In the genomic region with DNA sequence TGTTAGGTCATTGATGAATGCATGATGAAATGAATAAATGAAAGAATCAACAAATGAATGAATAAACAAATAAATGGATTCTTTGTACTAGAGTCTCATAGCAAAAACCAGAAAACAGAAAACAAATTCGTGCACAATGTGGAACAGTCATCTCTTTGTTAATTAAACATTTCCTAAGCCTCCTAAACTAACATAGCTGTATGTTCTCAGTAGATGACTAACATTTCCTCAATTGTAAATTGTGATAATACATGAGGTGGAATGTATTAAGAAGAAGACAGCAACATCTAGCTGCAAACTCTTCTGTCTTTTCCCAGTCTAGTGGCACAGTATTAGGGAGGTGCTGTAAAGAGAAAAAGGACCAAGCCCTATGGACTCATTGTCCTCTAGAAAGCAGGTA, we compare ENCODE assay signal across 31 cellular contexts.
DNase-seq lines count a peak whose midpoint lies in the region; ATAC-seq, FAIRE-seq and TF ChIP-seq lines count a peak whose summit lies in the region.
"Had no signal": no experiment of that assay in that cellular context is flagged by ENCODE, and none has a peak within 500 bp of the region (broad histone marks: within the 10 kb centered on the region; RNA-seq: fewer than 3 reads in every experiment).

No MANE protein-coding gene starts in this region.

- H3K27ac ChIP-seq in RWPE2 (ENCODE audit: poor library complexity, severe bottlenecking) (no peak overlapping the region), mesenchymal stem cell (ENCODE audit: low read length, poor library complexity, severe bottlenecking) (no peak overlapping the region)
- H3K27ac ChIP-seq: ascending aorta, esophagus muscularis mucosa, left ventricle myocardium inferior, right atrium auricular region, RWPE1, suprapubic skin, upper lobe of left lung had no signal

- no peak overlapping the region for H2BK120ac ChIP-seq in mesenchymal stem cell (ENCODE audit: low read depth, low read length)

- peak overlapping the region; percentile 80 for H4K8ac ChIP-seq in mesenchymal stem cell (ENCODE audit: low read length)

- no peak overlapping the region for H3K23ac ChIP-seq in mesenchymal stem cell (ENCODE audit: low read length in 2 of 2)

- no peak overlapping the region for H4K91ac ChIP-seq in mesenchymal stem cell (ENCODE audit: low read length)

- no peak overlapping the region for H2BK15ac ChIP-seq in mesenchymal stem cell (ENCODE audit: low read depth, poor library complexity, severe bottlenecking)

- H3K14ac ChIP-seq in mesenchymal stem cell (ENCODE audit: low read length in 2 of 2) = peak overlapping the region in 1 of 2 experiments; percentile 55

- no peak overlapping the region for H3K4me3 ChIP-seq in RWPE2 (ENCODE audit: severe bottlenecking)
- H3K4me3 ChIP-seq in epithelial cell of esophagus (ENCODE audit: low read length) = no peak overlapping the region
- no peak overlapping the region for H3K4me3 ChIP-seq in mesenchymal stem cell (ENCODE audit: insufficient read depth in 1 of 2, low read depth in 1 of 2, low read length in 2 of 2)
- H3K4me3 ChIP-seq: ascending aorta, esophagus muscularis mucosa, left ventricle myocardium inferior, right atrium auricular region, suprapubic skin, upper lobe of left lung had no signal

- no peaks in the 10 kb centered on the region for H3K36me3 Mint-ChIP-seq in activated naive CD4-positive, alpha-beta T cell treated with anti-CD3 and anti-CD28 coated beads, Interleukin-2, amount 10 ng/mL, durations not matched to agents 7 days and 5 days
- H3K36me3 Mint-ChIP-seq: activated naive CD8-positive, alpha-beta T cell; CD4-positive, alpha-beta memory T cell; T-cell had no signal

- peak overlapping the region; percentile 82 to 89 for H3K18ac ChIP-seq in mesenchymal stem cell (ENCODE audit: low read depth in 1 of 2, low read length in 2 of 2)

- no peaks in the 10 kb centered on the region for H3K36me3 ChIP-seq in RWPE2 (ENCODE audit: low read depth)
- no peaks in the 10 kb centered on the region for H3K36me3 ChIP-seq in mesenchymal stem cell (ENCODE audit: control insufficient read depth in 1 of 2, insufficient read depth in 2 of 2, low read depth in 1 of 2, low read length in 2 of 2)
- H3K36me3 ChIP-seq: ascending aorta, esophagus muscularis mucosa, left ventricle myocardium inferior, right atrium auricular region, suprapubic skin, upper lobe of left lung had no signal

- H3K4ac ChIP-seq in mesenchymal stem cell (ENCODE audit: low read depth in 1 of 2, low read length in 2 of 2) = peak overlapping the region in 1 of 2 experiments; percentile 58

- peak; percentile 63 for DNase-seq in EH (ENCODE audit: low read depth)
- no peak for DNase-seq in RWPE2 (ENCODE audit: low spot score)
- DNase-seq in epithelial cell of esophagus (ENCODE audit: low read depth) = peak; percentile 48
- peak; percentile 33 for DNase-seq in mesenchymal stem cell
- DNase-seq in EL = no peak
- no peak for DNase-seq in activated naive CD4-positive, alpha-beta T cell treated with anti-CD3 and anti-CD28 coated beads, Interleukin-2, amount 10 ng/mL, durations not matched to agents 7 days and 5 days
- DNase-seq in GM12891 (ENCODE audit: insufficient read length, low spot score) = no peak
- DNase-seq: activated CD4-positive, alpha-beta T cell treated with anti-CD3 and anti-CD28 coated beads for 48 hours; caudate nucleus; CD4-positive, alpha-beta memory T cell; cortex of kidney; DMS 273 treated with DMSO at 0.1 percent for 48 hours; endodermal cell; hypothalamus; left ventricle myocardium inferior; NCI-H1092; NCI-H187 treated with DMSO at 0.1 percent for 48 hours; NCI-H2171; NCI-H510A treated with DMSO at 0.1 percent for 48 hours; stimulated activated CD4-positive, alpha-beta T cell treated with anti-CD3 and anti-CD28 coated beads, Interleukin-1b, Interleukin-23, amount 100 ng/mL, for 48 hours; stimulated activated naive CD4-positive, alpha-beta T cell treated with Interleukin-2 at 50 U/mL for 16 hours; T-cell; upper lobe of left lung had no signal

- no peak overlapping the region for H2AK5ac ChIP-seq in mesenchymal stem cell (ENCODE audit: low read length, severe bottlenecking)

- H3K4me1 ChIP-seq in RWPE2 (ENCODE audit: insufficient read depth, poor library complexity, severe bottlenecking) = peaks cover 10% of the 10 kb centered on the region
- H3K4me1 ChIP-seq in mesenchymal stem cell (ENCODE audit: control insufficient read depth, insufficient read depth, low read depth, low read length) = no peaks in the 10 kb centered on the region
- H3K4me1 ChIP-seq: ascending aorta, suprapubic skin had no signal

- no peak overlapping the region for H3K4me3 Mint-ChIP-seq in activated naive CD4-positive, alpha-beta T cell treated with anti-CD3 and anti-CD28 coated beads, Interleukin-2, amount 10 ng/mL, durations not matched to agents 7 days and 5 days
- H3K4me3 Mint-ChIP-seq: activated naive CD8-positive, alpha-beta T cell; B cell; CD4-positive, alpha-beta memory T cell; endodermal cell; T-cell had no signal

- WGBS in mesenchymal stem cell = no CpG with 5 or more reads among the region's 1 CpG

- no peak overlapping the region for H3K9ac ChIP-seq in mesenchymal stem cell (ENCODE audit: low read length)

- H3K4me2 ChIP-seq in mesenchymal stem cell (ENCODE audit: low read length, poor library complexity, severe bottlenecking) = no peak overlapping the region

- CTCF ChIA-PET in activated naive CD4-positive, alpha-beta T cell treated with anti-CD3 and anti-CD28 coated beads, Interleukin-2, amount 10 ng/mL, durations not matched to agents 7 days and 5 days (lab: Charles Lee) = interaction anchor here (0.7 to 1.2 kb wide), 2 partner anchors 750 to 836 kb away, joined by 3 read pairs; no protein-coding TSS in a partner anchor

- H3K9me3 ChIP-seq in RWPE2 (ENCODE audit: severe bottlenecking) (no peaks in the 10 kb centered on the region), mesenchymal stem cell (ENCODE audit: control insufficient read depth, low read length) (no peaks in the 10 kb centered on the region)
- H3K9me3 ChIP-seq: ascending aorta, esophagus muscularis mucosa, left ventricle myocardium inferior, right atrium auricular region, suprapubic skin, upper lobe of left lung had no signal

- peaks cover 6% of the 10 kb centered on the region for H3K27me3 Mint-ChIP-seq in activated naive CD4-positive, alpha-beta T cell treated with anti-CD3 and anti-CD28 coated beads, Interleukin-2, amount 10 ng/mL, durations not matched to agents 7 days and 5 days
- H3K27me3 Mint-ChIP-seq: B cell had no signal

- H3K27me3 ChIP-seq in RWPE2 (ENCODE audit: insufficient read depth, poor library complexity, severe bottlenecking) (no peaks in the 10 kb centered on the region), mesenchymal stem cell (ENCODE audit: control insufficient read depth in 1 of 2, insufficient read depth in 1 of 2, low read length in 2 of 2) (no peaks in the 10 kb centered on the region)
- H3K27me3 ChIP-seq: ascending aorta, esophagus muscularis mucosa, right atrium auricular region, suprapubic skin, upper lobe of left lung had no signal

- H2BK12ac ChIP-seq in mesenchymal stem cell (ENCODE audit: low read length in 2 of 2) = peak overlapping the region in 1 of 2 experiments; percentile 71

- H3K9me3 Mint-ChIP-seq in activated naive CD4-positive, alpha-beta T cell treated with anti-CD3 and anti-CD28 coated beads, Interleukin-2, amount 10 ng/mL, durations not matched to agents 7 days and 5 days = no peaks in the 10 kb centered on the region
- H3K9me3 Mint-ChIP-seq: T-cell had no signal

- H2BK5ac ChIP-seq in mesenchymal stem cell (ENCODE audit: low read depth, low read length, poor library complexity, severe bottlenecking) = no peak overlapping the region

- TF ChIP-seq POLR2A in GM12891 (IDR thresholded peaks at IDR 0.05; ENCODE audit: low read depth, low read length) = no peak

- TF ChIP-seq CTCF in RWPE2 (IDR thresholded peaks at IDR 0.05; ENCODE audit: poor library complexity, severe bottlenecking) = peak; percentile 14
- no peak for TF ChIP-seq CTCF in epithelial cell of esophagus (IDR thresholded peaks at IDR 0.05; ENCODE audit: insufficient read depth, low read depth, low read length, missing control alignments)

- H2AFZ ChIP-seq in mesenchymal stem cell (ENCODE audit: low read depth, low read length) = no peak overlapping the region

- FAIRE-seq in GM12891 (lab: Jason Lieb, UNC) = no peak

- no peaks in the 10 kb centered on the region for H3K79me1 ChIP-seq in mesenchymal stem cell (replicated peaks; ENCODE audit: low read length, poor library complexity, severe bottlenecking)

- no peak overlapping the region for H3K27ac Mint-ChIP-seq in activated naive CD4-positive, alpha-beta T cell treated with anti-CD3 and anti-CD28 coated beads, Interleukin-2, amount 10 ng/mL, durations not matched to agents 7 days and 5 days
- H3K27ac Mint-ChIP-seq: activated naive CD8-positive, alpha-beta T cell; B cell; endodermal cell; T-cell had no signal

- no peaks in the 10 kb centered on the region for H3K4me1 Mint-ChIP-seq in activated naive CD4-positive, alpha-beta T cell treated with anti-CD3 and anti-CD28 coated beads, Interleukin-2, amount 10 ng/mL, durations not matched to agents 7 days and 5 days
- H3K4me1 Mint-ChIP-seq: B cell; CD4-positive, alpha-beta memory T cell; T-cell had no signal

- ATAC-seq in RWPE2 (ENCODE audit: low read depth) = peak; percentile 86
- ATAC-seq: HCT116, T-cell had no signal

TF ChIP-seq in GM12891, 5 proteins besides CTCF, POLR2A, EP300 and RAD21:
- TF ChIP-seq TAF1 (IDR thresholded peaks at IDR 0.05; ENCODE audit: low read depth, low read length) (no peak), SPI1 (IDR thresholded peaks at IDR 0.05; ENCODE audit: low read depth, low read length) (no peak), PAX5 (IDR thresholded peaks at IDR 0.05; ENCODE audit: insufficient read depth, low read length, severe bottlenecking) (no peak), POLR2AphosphoS5 (IDR thresholded peaks at IDR 0.05; ENCODE audit: low read depth, low read length) (no peak), POU2F2 (IDR thresholded peaks at IDR 0.05; ENCODE audit: low read depth, low read length) (no peak)

Comparison
In these comparisons a context has a peak if more than half of its experiments do, and no peak if none do; other contexts are left out.
1. DNase-seq: peak in EH (single experiment), epithelial cell of esophagus (single experiment) and mesenchymal stem cell (single experiment); none in RWPE2 (single experiment), EL (single experiment), activated naive CD4-positive, alpha-beta T cell treated with anti-CD3 and anti-CD28 coated beads, Interleukin-2, amount 10 ng/mL, durations not matched to agents 7 days and 5 days (single experiment) and GM12891 (single experiment).